In the genomic region with DNA sequence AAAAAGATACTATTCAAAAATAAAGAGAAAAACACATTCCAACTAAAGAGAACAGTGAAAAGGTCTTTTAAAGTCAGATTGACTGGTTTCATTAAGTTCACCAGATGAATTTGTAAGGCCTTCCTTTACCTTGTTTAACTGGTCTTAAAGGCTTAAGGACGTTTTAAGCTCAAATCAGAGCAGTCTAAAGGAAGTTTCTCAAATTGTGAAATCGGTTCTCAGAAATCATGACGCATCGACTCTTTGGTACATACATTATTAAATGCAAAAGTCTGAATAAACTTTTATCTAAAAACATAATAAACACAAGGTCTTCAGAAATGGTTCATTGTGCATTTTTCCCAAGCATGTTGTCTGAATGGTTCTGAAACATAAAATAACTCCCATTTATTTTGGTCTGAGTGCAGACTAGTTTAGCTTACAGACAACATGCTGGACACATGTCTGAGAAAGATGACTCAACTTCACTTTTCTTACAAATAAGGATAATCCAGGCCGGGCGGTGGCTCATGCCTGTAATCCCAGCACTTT, we compare ENCODE assay signal across 24 cellular contexts.
"Had no signal": no experiment of that assay in that cellular context is flagged by ENCODE, and none has a peak within 500 bp of the region (broad histone marks: within the 10 kb centered on the region; RNA-seq: fewer than 3 reads in every experiment).

No MANE protein-coding gene starts in this region.

- ATAC-seq: activated naive CD4-positive, alpha-beta T cell treated with anti-CD3 and anti-CD28 coated beads, Interleukin-2, amount 50 U/mL, for 72 hours; activated naive CD8-positive, alpha-beta T cell treated with anti-CD3 and anti-CD28 coated beads, Interleukin-2, amount 50 U/mL, for 24 hours; activated T-cell treated with anti-CD3 and anti-CD28 coated beads, Interleukin-2, amount 50 U/mL, for 4 hours; T-cell had no signal

- H3K27ac ChIP-seq: PC-9, SK-N-MC had no signal

- H3K4me2 ChIP-seq: PC-9 had no signal

- H2AFZ ChIP-seq: PC-9 had no signal

- H3K4me3 ChIP-seq: PC-9, SK-N-MC had no signal

- FAIRE-seq: TTC549 had no signal

- DNase-seq: activated CD4-positive, alpha-beta memory T cell treated with anti-CD3 and anti-CD28 coated beads for 36 hours; activated CD4-positive, alpha-beta T cell treated with anti-CD3 and anti-CD28 coated beads, Interleukin-2, amount 10 ng/mL, durations not matched to agents 7 days and 5 days; activated CD4-positive, CD25-positive, alpha-beta regulatory T cell; activated CD8-positive, alpha-beta memory T cell treated with anti-CD3 and anti-CD28 coated beads for 24 hours; activated effector memory CD4-positive, alpha-beta T cell treated with anti-CD3 and anti-CD28 coated beads, Interleukin-2, amount 50 U/mL, for 16 hours; activated naive CD4-positive, alpha-beta T cell treated with Interleukin-2 at 50 U/mL for 16 hours; activated naive CD8-positive, alpha-beta T cell treated with anti-CD3 and anti-CD28 coated beads, Interleukin-2, amount 50 U/mL, for 24 hours; activated T-cell treated with anti-CD3 and anti-CD28 coated beads, Interleukin-2, amount 50 U/mL, for 4 hours; caudate nucleus; Kasumi-1; KBM-7; NCI-H1092; NCI-H1417; NCI-H1930; NCI-H2171; NCI-H2227 treated with DMSO at 0.1 percent for 48 hours; NCI-H526 treated with DMSO at 0.1 percent for 48 hours; PC-9; T-cell; T-helper 2 cell; T1000 had no signal
